In genomic region chr12:49057888-49058287, GRCh38 we compare ENCODE assay signal across 8 cellular contexts. TPM values are rescaled to one million over a fixed set of nuclear protein-coding genes. Genes with fewer than 3 reads are reported as not detected.
DNase-seq lines count a peak whose midpoint lies in the region; ATAC-seq and TF ChIP-seq lines count a peak whose summit lies in the region.

No MANE protein-coding gene starts in this region.

- H3K9me3 ChIP-seq in duodenal mucosa (ENCODE audit: control insufficient read depth in 1 of 2, low read length in 2 of 2) (no peaks in the 10 kb centered on the region), neuronal stem cell (replicated peaks in 1 of 2; ENCODE audit: control insufficient read depth in 2 of 2, insufficient read depth in 1 of 2, low read depth in 1 of 2, low read length in 2 of 2) (no peaks in the 10 kb centered on the region)

- ATAC-seq in HG03442 (IDR thresholded peaks at IDR 0.05; ENCODE audit: unreplicated experiment), result no peak
- no peak for ATAC-seq in GM18861 (IDR thresholded peaks at IDR 0.05; ENCODE audit: unreplicated experiment)
- no peak for ATAC-seq in omental fat pad (ENCODE audit: low FRiP score)
- no peak for ATAC-seq in GM18517 (IDR thresholded peaks at IDR 0.05; ENCODE audit: unreplicated experiment)

- no peak overlapping the region for H4K8ac ChIP-seq in neuronal stem cell (ENCODE audit: low read depth, low read length)

- peak overlapping the region; percentile 95 for H3K4me2 ChIP-seq in neuronal stem cell (ENCODE audit: insufficient read depth, low read length, poor library complexity, severe bottlenecking)

- H2BK15ac ChIP-seq in neuronal stem cell (ENCODE audit: low read length), result no peak overlapping the region

- H3K79me1 ChIP-seq in neuronal stem cell (ENCODE audit: low read depth, low read length), result peaks cover 17% of the 10 kb centered on the region

- H3K27me3 ChIP-seq in duodenal mucosa (ENCODE audit: control insufficient read depth in 1 of 2, insufficient read depth in 2 of 2, low read length in 2 of 2), result no peaks in the 10 kb centered on the region
- no peaks in the 10 kb centered on the region for H3K27me3 ChIP-seq in neuronal stem cell (ENCODE audit: control insufficient read depth in 3 of 3, insufficient read depth in 3 of 3, low read depth in 1 of 3, low read length in 3 of 3)

- DNase-seq in DMS79 treated with DMSO at 0.1 percent for 48 hours (lab: John Stamatoyannopoulos, UW), result peak; percentile 55
- peak; percentile 15 for DNase-seq in NCI-H510A treated with DMSO at 0.1 percent for 48 hours (lab: John Stamatoyannopoulos, UW)
- DNase-seq in neuronal stem cell (ENCODE audit: low spot score), result no peak
- DNase-seq in omental fat pad (ENCODE audit: low spot score), result no peak

- H2AFZ ChIP-seq in neuronal stem cell (ENCODE audit: low read length), result no peak overlapping the region

- peaks cover 45 to 49% of the 10 kb centered on the region in 2 donors for H3K4me1 ChIP-seq in duodenal mucosa (ENCODE audit: control insufficient read depth in 1 of 2, insufficient read depth in 2 of 2, low read length in 2 of 2)
- H3K4me1 ChIP-seq in neuronal stem cell (ENCODE audit: control insufficient read depth in 2 of 2, insufficient read depth in 1 of 2, low read depth in 1 of 2, low read length in 2 of 2), result peaks cover 26 to 32% of the 10 kb centered on the region in 2 donors

- H3K14ac ChIP-seq in neuronal stem cell (ENCODE audit: low read length), result no peak overlapping the region

- H2BK12ac ChIP-seq in neuronal stem cell (ENCODE audit: low read length), result no peak overlapping the region

- peaks cover 22 to 25% of the 10 kb centered on the region in 2 donors for H3K36me3 ChIP-seq in duodenal mucosa (ENCODE audit: control insufficient read depth in 1 of 2, insufficient read depth in 2 of 2, low read length in 2 of 2)
- peaks cover 26 to 50% of the 10 kb centered on the region in 2 donors for H3K36me3 ChIP-seq in neuronal stem cell (replicated peaks in 1 of 2; ENCODE audit: control insufficient read depth in 2 of 2, insufficient read depth in 2 of 2, low read length in 2 of 2)

- H3K23ac ChIP-seq in neuronal stem cell (ENCODE audit: low read depth, low read length, poor library complexity), result no peak overlapping the region

- whole genome bisulfite sequencing in neuronal stem cell (ENCODE audit: extremely low coverage in 2 of 2, insufficient read length in 2 of 2, insufficient replicate concordance in 1 of 2), 2 donors, result no CpG with 5 or more reads among the region's 4 CpGs

- no peak for TF ChIP-seq CTCF in omental fat pad (IDR thresholded peaks at IDR 0.05)

- H3K9ac ChIP-seq in duodenal mucosa (ENCODE audit: low read depth in 1 of 2, low read length in 2 of 2) (peak overlapping the region; percentile 87 to 95), neuronal stem cell (ENCODE audit: low read depth, low read length, poor library complexity) (peak overlapping the region; percentile 83)

- H4K91ac ChIP-seq in neuronal stem cell (ENCODE audit: low read depth, low read length, poor library complexity), result no peak overlapping the region

- H3K4me3 ChIP-seq in duodenal mucosa (ENCODE audit: low read depth in 1 of 2, low read length in 2 of 2), result peak overlapping the region; percentile 87 to 97
- peak overlapping the region in 1 of 2 donors; percentile 80 for H3K4me3 ChIP-seq in neuronal stem cell (ENCODE audit: low read length in 2 of 2)

- H2AK5ac ChIP-seq in neuronal stem cell (ENCODE audit: low read depth, low read length), result no peak overlapping the region

- H2BK5ac ChIP-seq in neuronal stem cell (ENCODE audit: low read length), result no peak overlapping the region

- peak overlapping the region; percentile 24 for H3K27ac ChIP-seq in duodenal mucosa (ENCODE audit: low read depth, low read length)
- H3K27ac ChIP-seq in neuronal stem cell (replicated peaks; ENCODE audit: low read length), result no peak overlapping the region

- H3K4ac ChIP-seq in neuronal stem cell (ENCODE audit: low read length), result no peak overlapping the region

- no peak overlapping the region for H3K18ac ChIP-seq in neuronal stem cell (ENCODE audit: low read length)

- H2BK120ac ChIP-seq in neuronal stem cell (ENCODE audit: low read depth, low read length), result no peak overlapping the region

RNA-seq across cellular contexts. Expression of gene KMT2D, which starts 2.7 kb away (rescaled TPM):
- 10.4 TPM for polyA plus RNA-seq in neuronal stem cell (2013, experiment 1 of 2)
- polyA plus RNA-seq in neuronal stem cell (2013, experiment 2 of 2), result 10.8 TPM
- total RNA-seq in omental fat pad, result 10 to 100 TPM; 31.2 to 87.0 (median 49.0) TPM

RNA-seq across cellular contexts. Expression of gene RHEBL1, which starts 11.9 kb away (rescaled TPM):
- polyA plus RNA-seq in neuronal stem cell (2013, experiment 1 of 2), result 4.0 TPM
- polyA plus RNA-seq in neuronal stem cell (2013, experiment 2 of 2), result 4.1 TPM
- under 1 TPM in 1 of 4 donors, not detected in 3; 0.96 TPM for total RNA-seq in omental fat pad

RNA-seq across cellular contexts. Expression of gene DHH, which starts 36.7 kb away (rescaled TPM):
- polyA plus RNA-seq in neuronal stem cell (2013, experiment 1 of 2), result 0.14 TPM
- 0.12 TPM for polyA plus RNA-seq in neuronal stem cell (2013, experiment 2 of 2)
- total RNA-seq in omental fat pad, result 1 to 10 TPM in 2 of 4 donors, under 1 TPM in 2; 0.72 to 2.0 (median 1.3) TPM

RNA-seq across cellular contexts. Expression of gene PRKAG1, which starts 39.3 kb away (rescaled TPM):
- 36.1 TPM for polyA plus RNA-seq in neuronal stem cell (2013, experiment 1 of 2)
- polyA plus RNA-seq in neuronal stem cell (2013, experiment 2 of 2), result 34.4 TPM
- 10 to 100 TPM; 40.0 to 64.2 (median 54.4) TPM for total RNA-seq in omental fat pad

RNA-seq across cellular contexts. Expression of gene LMBR1L, which starts 52.8 kb away (rescaled TPM):
- 46.3 TPM for polyA plus RNA-seq in neuronal stem cell (2013, experiment 1 of 2)
- 47.9 TPM for polyA plus RNA-seq in neuronal stem cell (2013, experiment 2 of 2)
- total RNA-seq in omental fat pad, result 10 to 100 TPM; 23.2 to 68.4 (median 37.8) TPM

Comparison
In these comparisons a context has a peak if more than half of its experiments do, and no peak if none do; other contexts are left out.
1. DNase-seq: peak in DMS79 treated with DMSO at 0.1 percent for 48 hours (single experiment) and NCI-H510A treated with DMSO at 0.1 percent for 48 hours (single experiment); none in neuronal stem cell (single experiment) and omental fat pad (single experiment).